Comparison of ENCODE assay signal across 1 cellular context in the genomic region with DNA sequence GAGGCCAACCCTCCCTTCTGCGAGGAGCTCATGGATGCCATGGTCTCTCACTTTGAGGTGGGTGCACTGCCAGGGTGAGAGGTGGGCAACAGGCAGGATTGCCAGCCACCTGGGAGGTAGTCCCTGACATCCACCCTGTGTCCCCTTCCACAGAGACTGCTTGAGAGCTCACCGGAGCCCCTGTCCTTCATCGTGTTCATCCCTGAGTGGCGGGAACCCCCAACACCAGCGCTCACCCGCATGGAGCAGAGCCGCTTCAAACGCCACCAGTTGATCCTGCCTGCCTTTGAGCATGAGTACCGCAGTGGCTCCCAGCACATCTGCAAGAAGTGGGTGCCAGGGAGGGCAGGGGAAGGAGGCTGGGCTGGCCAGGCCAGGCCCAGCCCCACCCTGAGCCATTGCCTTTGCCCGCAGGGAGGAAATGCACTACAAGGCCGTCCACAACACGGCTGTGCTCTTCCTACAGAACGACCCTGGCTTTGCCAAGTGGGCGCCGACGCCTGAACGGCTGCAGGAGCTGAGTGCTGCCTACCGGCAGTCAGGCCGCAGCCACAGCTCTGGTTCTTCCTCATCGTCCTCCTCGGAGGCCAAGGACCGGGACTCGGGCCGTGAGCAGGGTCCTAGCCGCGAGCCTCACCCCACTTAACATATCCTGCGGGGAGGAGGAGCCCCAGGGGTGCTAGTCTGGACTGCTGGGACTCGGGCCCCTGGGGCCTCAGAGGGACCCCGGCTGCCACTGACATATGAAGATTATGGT.
TF ChIP-seq lines count a peak whose summit lies in the region.

No MANE protein-coding gene starts in this region.

TF ChIP-seq in H1, 55 proteins besides CTCF, POLR2A, EP300 and RAD21:
- TF ChIP-seq BACH1 (IDR thresholded peaks at IDR 0.05; ENCODE audit: low read length) (no peak), JUND (IDR thresholded peaks at IDR 0.05; ENCODE audit: low read length) (no peak), YY1 (IDR thresholded peaks at IDR 0.05; ENCODE audit: low read depth, low read length) (no peak)
TF ChIP-seq in H1: peak in this region for 0.
